In the genomic region with DNA sequence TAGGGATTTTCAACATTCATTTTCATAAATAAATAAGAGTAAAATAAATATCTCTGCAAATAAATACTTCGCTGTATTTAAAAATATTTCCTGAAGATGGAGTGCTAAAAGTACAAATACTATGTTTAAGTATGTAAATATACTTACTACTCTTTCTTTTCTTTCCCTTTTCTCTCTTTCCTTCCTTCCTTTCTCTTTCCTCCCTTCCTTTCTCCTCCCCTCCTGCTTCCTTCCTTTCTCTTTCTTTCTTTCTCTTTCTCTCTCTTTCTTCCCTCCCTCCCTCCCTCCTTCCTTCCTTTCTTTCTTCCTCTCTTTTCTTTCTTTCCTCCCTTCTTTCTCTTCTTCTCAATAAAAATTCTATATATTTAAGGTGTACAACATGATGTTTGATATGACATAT, we compare ENCODE assay signal across 20 cellular contexts.
"Had no signal": no experiment of that assay in that cellular context is flagged by ENCODE, and none has a peak within 500 bp of the region (broad histone marks: within the 10 kb centered on the region; RNA-seq: fewer than 3 reads in every experiment).

No MANE protein-coding gene starts in this region.

- H3K36me3 ChIP-seq: colonic mucosa, esophagus muscularis mucosa, gastroesophageal sphincter, heart left ventricle, lower lobe of right lung had no signal

- H3K9me3 Mint-ChIP-seq: mesothelial cell of epicardium had no signal

- H3K27me3 Mint-ChIP-seq: naive B cell had no signal

- H3K4me1 Mint-ChIP-seq: immature natural killer cell, naive B cell had no signal

- H3K27ac ChIP-seq: colonic mucosa, dorsolateral prefrontal cortex, esophagus muscularis mucosa, foreskin keratinocyte, gastroesophageal sphincter, hepatocyte, lower lobe of right lung had no signal

- H3K9me3 ChIP-seq: colonic mucosa, esophagus muscularis mucosa, gastroesophageal sphincter, heart left ventricle, lower lobe of right lung, mucosa of descending colon had no signal

- H3K27ac Mint-ChIP-seq: immature natural killer cell, naive B cell had no signal

- H3K4me3 Mint-ChIP-seq: immature natural killer cell, mesothelial cell of epicardium, naive B cell had no signal

- H3K4me1 ChIP-seq: colonic mucosa, lower lobe of right lung had no signal

- H3K36me3 Mint-ChIP-seq: immature natural killer cell, mesothelial cell of epicardium, naive B cell had no signal

- DNase-seq: colonic mucosa; dermis blood vessel endothelial cell; dorsolateral prefrontal cortex; effector CD4-positive, alpha-beta T cell; effector memory CD4-positive, alpha-beta T cell; heart left ventricle; hypothalamus; immature natural killer cell; islet precursor cell; kidney; left colon; left ventricle myocardium superior; lower lobe of right lung; mucosa of descending colon; naive B cell had no signal

- H3K27me3 ChIP-seq: colonic mucosa, dorsolateral prefrontal cortex, esophagus muscularis mucosa, foreskin keratinocyte, gastroesophageal sphincter, hepatocyte had no signal

- H3K4me3 ChIP-seq: colonic mucosa, dorsolateral prefrontal cortex, esophagus muscularis mucosa, gastroesophageal sphincter, heart left ventricle, hepatocyte, lower lobe of right lung, mucosa of descending colon had no signal
